Comparison of ENCODE assay signal across 10 cellular contexts in genomic region chr16:56298948-56299602, GRCh38.
DNase-seq lines count a peak whose midpoint lies in the region; ATAC-seq and TF ChIP-seq lines count a peak whose summit lies in the region.
"Had no signal": no experiment of that assay in that cellular context is flagged by ENCODE, and none has a peak within 500 bp of the region (broad histone marks: within the 10 kb centered on the region; RNA-seq: fewer than 3 reads in every experiment).

No MANE protein-coding gene starts in this region.

- no peak overlapping the region for H3K4me3 Mint-ChIP-seq in activated naive CD8-positive, alpha-beta T cell treated with anti-CD3 and anti-CD28 coated beads, Interleukin-2, amount 50 U/mL, for 24 hours
- H3K4me3 Mint-ChIP-seq: CD4-positive, CD25-positive, alpha-beta regulatory T cell had no signal

- DNase-seq in CD1c-positive myeloid dendritic cell (ENCODE audit: extremely low spot score) = peak; percentile 13
- no peak for DNase-seq in activated naive CD8-positive, alpha-beta T cell treated with anti-CD3 and anti-CD28 coated beads, Interleukin-2, amount 50 U/mL, for 24 hours
- no peak for DNase-seq in right atrium auricular region (ENCODE audit: low spot score)
- peak; percentile 79 to 97 (median 84) for DNase-seq in posterior cingulate gyrus
- DNase-seq in brain microvascular endothelial cell = no peak
- no peak for DNase-seq in NCI-H446 treated with DMSO at 0.1 percent for 48 hours (lab: John Stamatoyannopoulos, UW)
- DNase-seq: CD4-positive, CD25-positive, alpha-beta regulatory T cell; esophagus squamous epithelium had no signal

- peaks cover 0 to 56% of the 10 kb centered on the region in 2 donors for H3K4me1 ChIP-seq in right atrium auricular region

- H3K27me3 Mint-ChIP-seq in activated naive CD8-positive, alpha-beta T cell treated with anti-CD3 and anti-CD28 coated beads, Interleukin-2, amount 50 U/mL, for 24 hours = peaks cover 3% of the 10 kb centered on the region

- intact Hi-C loops in posterior cingulate gyrus (cut with DNase I) = no loop called here

- H3K36me3 ChIP-seq in right atrium auricular region (no peaks in the 10 kb centered on the region), brain microvascular endothelial cell (replicated peaks) (no peaks in the 10 kb centered on the region)
- H3K36me3 ChIP-seq: esophagus squamous epithelium had no signal

- peaks cover 14% of the 10 kb centered on the region for H3K4me1 Mint-ChIP-seq in activated naive CD8-positive, alpha-beta T cell treated with anti-CD3 and anti-CD28 coated beads, Interleukin-2, amount 50 U/mL, for 24 hours

- peak overlapping the region; percentile 78 for H3K27ac ChIP-seq in right atrium auricular region
- no peak overlapping the region for H3K27ac ChIP-seq in brain microvascular endothelial cell

- H3K27ac Mint-ChIP-seq in activated naive CD8-positive, alpha-beta T cell treated with anti-CD3 and anti-CD28 coated beads, Interleukin-2, amount 50 U/mL, for 24 hours = peak overlapping the region; percentile 45
- H3K27ac Mint-ChIP-seq: CD4-positive, CD25-positive, alpha-beta regulatory T cell had no signal

- H3K4me3 ChIP-seq in right atrium auricular region (no peak overlapping the region), brain microvascular endothelial cell (ENCODE audit: low read depth, low read length) (no peak overlapping the region)
- H3K4me3 ChIP-seq: esophagus squamous epithelium had no signal

- in situ Hi-C loops in brain microvascular endothelial cell (cut with HindIII; ENCODE audit: low pct_ligation_motif_present, low sequenced_read_pairs) = no loop called here

- H3K9me3 ChIP-seq in right atrium auricular region = no peaks in the 10 kb centered on the region
- H3K9me3 ChIP-seq: esophagus squamous epithelium had no signal

- no peaks in the 10 kb centered on the region for H3K36me3 Mint-ChIP-seq in activated naive CD8-positive, alpha-beta T cell treated with anti-CD3 and anti-CD28 coated beads, Interleukin-2, amount 50 U/mL, for 24 hours (ENCODE audit: low read depth)
- H3K36me3 Mint-ChIP-seq: CD4-positive, CD25-positive, alpha-beta regulatory T cell had no signal

- H3K9me3 Mint-ChIP-seq in activated naive CD8-positive, alpha-beta T cell treated with anti-CD3 and anti-CD28 coated beads, Interleukin-2, amount 50 U/mL, for 24 hours = no peaks in the 10 kb centered on the region
- H3K9me3 Mint-ChIP-seq: CD4-positive, CD25-positive, alpha-beta regulatory T cell had no signal

- no peaks in the 10 kb centered on the region for H3K27me3 ChIP-seq in right atrium auricular region
- no peaks in the 10 kb centered on the region for H3K27me3 ChIP-seq in brain microvascular endothelial cell (replicated peaks)

- peak; percentile 42 for ATAC-seq in activated naive CD8-positive, alpha-beta T cell treated with anti-CD3 and anti-CD28 coated beads, Interleukin-2, amount 50 U/mL, for 24 hours
- ATAC-seq in HG03432 (IDR thresholded peaks at IDR 0.05; ENCODE audit: unreplicated experiment) (no peak), GM21619 (IDR thresholded peaks at IDR 0.05; ENCODE audit: unreplicated experiment) (no peak)

- TF ChIP-seq CTCF in right atrium auricular region (IDR thresholded peaks at IDR 0.05) (no peak), brain microvascular endothelial cell (IDR thresholded peaks at IDR 0.05; ENCODE audit: low read depth, low read length, missing control alignments) (no peak)

Comparison
In these comparisons a context has a peak if more than half of its experiments do, and no peak if none do; other contexts are left out.
1. DNase-seq: peak in CD1c-positive myeloid dendritic cell (single experiment) and posterior cingulate gyrus (10 of 10); none in activated naive CD8-positive, alpha-beta T cell treated with anti-CD3 and anti-CD28 coated beads, Interleukin-2, amount 50 U/mL, for 24 hours (single experiment), right atrium auricular region (single experiment), brain microvascular endothelial cell (single experiment) and NCI-H446 treated with DMSO at 0.1 percent for 48 hours (single experiment).